Comparison of ENCODE assay signal across 2 cellular contexts in the genomic region with DNA sequence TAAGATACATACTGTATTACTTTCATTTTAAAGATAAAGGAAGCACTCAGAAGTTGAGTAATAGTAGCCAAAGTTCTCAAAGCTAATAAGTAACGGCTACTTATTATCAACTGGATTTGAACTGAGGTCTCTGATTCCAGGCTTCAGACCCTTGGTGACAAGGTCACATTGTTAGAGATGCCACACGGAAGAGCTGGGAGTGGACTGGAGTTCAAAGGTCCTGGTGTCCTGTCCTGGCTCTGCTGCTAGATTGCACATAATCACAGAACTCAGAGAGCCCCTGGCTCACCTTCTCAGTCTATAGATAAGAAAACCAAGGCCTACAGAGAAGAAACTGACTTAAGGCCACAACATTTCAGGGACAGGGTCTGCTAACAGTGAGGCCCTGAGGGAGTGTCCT.
TF ChIP-seq lines count a peak whose summit lies in the region.

No MANE protein-coding gene starts in this region.

TF ChIP-seq in SK-N-SH, 30 proteins besides CTCF, POLR2A, EP300 and RAD21 (continued from another document):
- TF ChIP-seq, protein P1, sequence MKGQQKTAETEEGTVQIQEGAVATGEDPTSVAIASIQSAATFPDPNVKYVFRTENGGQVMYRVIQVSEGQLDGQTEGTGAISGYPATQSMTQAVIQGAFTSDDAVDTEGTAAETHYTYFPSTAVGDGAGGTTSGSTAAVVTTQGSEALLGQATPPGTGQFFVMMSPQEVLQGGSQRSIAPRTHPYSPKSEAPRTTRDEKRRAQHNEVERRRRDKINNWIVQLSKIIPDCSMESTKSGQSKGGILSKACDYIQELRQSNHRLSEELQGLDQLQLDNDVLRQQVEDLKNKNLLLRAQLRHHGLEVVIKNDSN (IDR thresholded peaks at IDR 0.05; ENCODE audit: borderline replicate concordance, low read depth): no peak
- no peak for TF ChIP-seq CHD2 (IDR thresholded peaks at IDR 0.05; ENCODE audit: low read length, partially characterized antibody)

TF ChIP-seq in SK-N-SH treated with all-trans-retinoic acid at 6 μM for 48 hours, 23 proteins besides CTCF, POLR2A, EP300 and RAD21 (continued from another document):
- TF ChIP-seq CREB5 (CRISPR knock-in tag; IDR thresholded peaks at IDR 0.05; ENCODE audit: low read depth) (no peak), ARNTL (CRISPR knock-in tag; IDR thresholded peaks at IDR 0.05; ENCODE audit: borderline replicate concordance, low read depth) (no peak), ZC3H10 (CRISPR knock-in tag; IDR thresholded peaks at IDR 0.05) (no peak), ZNF565 (CRISPR knock-in tag; conservative IDR thresholded peaks at IDR 0.05; ENCODE audit: low read depth) (no peak), OSR1 (CRISPR knock-in tag; IDR thresholded peaks at IDR 0.05) (no peak), ZNF70 (CRISPR knock-in tag; IDR thresholded peaks at IDR 0.05) (no peak)
- TF ChIP-seq, protein P2, sequence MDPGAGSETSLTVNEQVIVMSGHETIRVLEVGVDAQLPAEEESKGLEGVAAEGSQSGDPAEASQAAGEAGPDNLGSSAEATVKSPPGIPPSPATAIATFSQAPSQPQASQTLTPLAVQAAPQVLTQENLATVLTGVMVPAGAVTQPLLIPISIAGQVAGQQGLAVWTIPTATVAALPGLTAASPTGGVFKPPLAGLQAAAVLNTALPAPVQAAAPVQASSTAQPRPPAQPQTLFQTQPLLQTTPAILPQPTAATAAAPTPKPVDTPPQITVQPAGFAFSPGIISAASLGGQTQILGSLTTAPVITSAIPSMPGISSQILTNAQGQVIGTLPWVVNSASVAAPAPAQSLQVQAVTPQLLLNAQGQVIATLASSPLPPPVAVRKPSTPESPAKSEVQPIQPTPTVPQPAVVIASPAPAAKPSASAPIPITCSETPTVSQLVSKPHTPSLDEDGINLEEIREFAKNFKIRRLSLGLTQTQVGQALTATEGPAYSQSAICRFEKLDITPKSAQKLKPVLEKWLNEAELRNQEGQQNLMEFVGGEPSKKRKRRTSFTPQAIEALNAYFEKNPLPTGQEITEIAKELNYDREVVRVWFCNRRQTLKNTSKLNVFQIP (CRISPR knock-in tag; IDR thresholded peaks at IDR 0.05; ENCODE audit: borderline replicate concordance, low read depth): no peak
TF ChIP-seq in SK-N-SH treated with all-trans-retinoic acid at 6 μM for 48 hours: peak in this region for 0.
